ENCODE assay signal across 5 cellular contexts in genomic region chr10:101011517-101012423, GRCh38.
DNase-seq lines count a peak whose midpoint lies in the region.
"Had no signal": no experiment of that assay in that cellular context is flagged by ENCODE, and none has a peak within 500 bp of the region (broad histone marks: within the 10 kb centered on the region; RNA-seq: fewer than 3 reads in every experiment).

No MANE protein-coding gene starts in this region.

- DNase-seq in MV-4-11 (lab: John Stamatoyannopoulos, UW) (peak; percentile 9), left kidney (ENCODE audit: low read depth, low spot score) (peak; percentile 53), NCI-H187 treated with DMSO at 0.1 percent for 48 hours (lab: John Stamatoyannopoulos, UW) (no peak), NCI-H1417 (lab: John Stamatoyannopoulos, UW) (no peak)
- DNase-seq: activated gamma-delta T cell had no signal

Comparison
In these comparisons a context has a peak if more than half of its experiments do, and no peak if none do; other contexts are left out.
1. DNase-seq: peak in MV-4-11 (single experiment) and left kidney (single experiment); none in NCI-H187 treated with DMSO at 0.1 percent for 48 hours (single experiment) and NCI-H1417 (0 of 3).